In genomic region chr7:1026721-1027151, GRCh38 we compare ENCODE assay signal across 12 cellular contexts. TPM values are rescaled to one million over a fixed set of nuclear protein-coding genes. Genes with fewer than 3 reads are reported as not detected.
DNase-seq lines count a peak whose midpoint lies in the region; ATAC-seq, FAIRE-seq and TF ChIP-seq lines count a peak whose summit lies in the region.
"Had no signal": no experiment of that assay in that cellular context is flagged by ENCODE, and none has a peak within 500 bp of the region (broad histone marks: within the 10 kb centered on the region; RNA-seq: fewer than 3 reads in every experiment).

No MANE protein-coding gene starts in this region.

- RAD21 ChIA-PET in GM12878 (lab: Charles Lee; ENCODE audit: unreplicated experiment), result interaction anchor here (1.1 to 6.6 kb wide), 6 partner anchors 17 to 59 kb away, joined by 3 to 59 read pairs (median 14); partner anchors contain the start of gene GPR146

- no peak for DNase-seq in CD8-positive, alpha-beta memory T cell
- no peak for DNase-seq in HFF-Myc (ENCODE audit: extremely low read depth, low read depth)
- DNase-seq in GM12878 (ENCODE audit: low read depth, low spot score), result no peak
- no peak for DNase-seq in globus pallidus (ENCODE audit: low spot score)
- DNase-seq in NCI-H2107 treated with DMSO at 0.1 percent for 48 hours (lab: John Stamatoyannopoulos, UW; ENCODE audit: unreplicated experiment), result no peak
- DNase-seq in prostate gland (ENCODE audit: low spot score), result no peak
- DNase-seq in HCEC 1CT, result no peak
- DNase-seq: small intestine had no signal

- H3K9ac ChIP-seq in GM12878 (ENCODE audit: control insufficient read depth, insufficient read depth, low read length), result peak overlapping the region; percentile 83
- peak overlapping the region; percentile 88 for H3K9ac ChIP-seq in neural cell (ENCODE audit: low read length)

- in situ Hi-C loops in GM12878 (cut with MboI), result loop anchor here (5.0 kb wide), 1 partner anchor 36 kb away; no protein-coding TSS in a partner anchor

- H2AFZ ChIP-seq in GM12878 (ENCODE audit: control insufficient read depth, low read depth, low read length) (no peak overlapping the region), neural cell (ENCODE audit: low read depth, low read length) (no peak overlapping the region)

- H3K27ac ChIP-seq in CD8-positive, alpha-beta memory T cell (ENCODE audit: low read depth, low read length), result no peak overlapping the region
- H3K27ac ChIP-seq in GM12878 (ENCODE audit: control insufficient read depth, insufficient read depth) (peak overlapping the region; percentile 95), neural cell (ENCODE audit: low read length) (peak overlapping the region; percentile 17), prostate gland (no peak overlapping the region)
- H3K27ac ChIP-seq: epithelial cell of prostate had no signal

- no peaks in the 10 kb centered on the region for H3K27me3 ChIP-seq in CD8-positive, alpha-beta memory T cell (ENCODE audit: insufficient read depth, low read length, poor library complexity, severe bottlenecking)
- H3K27me3 ChIP-seq in GM12878 (replicated peaks in 1 of 2; ENCODE audit: control insufficient read depth in 2 of 2, insufficient read depth in 2 of 2, low read length in 1 of 2) (no peaks in the 10 kb centered on the region), neural cell (ENCODE audit: insufficient read depth, low read depth, low read length) (no peaks in the 10 kb centered on the region), prostate gland (replicated peaks; ENCODE audit: insufficient read depth) (no peaks in the 10 kb centered on the region)

- no peaks in the 10 kb centered on the region for H3K36me3 ChIP-seq in CD8-positive, alpha-beta memory T cell (ENCODE audit: insufficient read depth, low read length)
- H3K36me3 ChIP-seq in GM12878 (ENCODE audit: control insufficient read depth in 2 of 2, insufficient read depth in 2 of 2, low read length in 1 of 2) (peaks cover 0 to 5% of the 10 kb centered on the region in 2 experiments; a peak in 3 of 4 replicates), neural cell (ENCODE audit: insufficient read depth, low read length) (peaks cover 11% of the 10 kb centered on the region), prostate gland (no peaks in the 10 kb centered on the region)

- H3K4me3 Mint-ChIP-seq in CD8-positive, alpha-beta memory T cell, result peak overlapping the region; percentile 72 to 83 (median 78)

- POLR2A ChIA-PET in CD8-positive, alpha-beta memory T cell (lab: Charles Lee), result no interaction called here
- POLR2A ChIA-PET in GM12878 (lab: Charles Lee), result interaction anchor here (1.0 to 5.3 kb wide), 5 partner anchors 16 to 48 kb away, joined by 3 to 40 read pairs (median 21); partner anchors contain the start of gene GPR146

- H3K4me1 Mint-ChIP-seq in CD8-positive, alpha-beta memory T cell, result peaks cover 16 to 52% (median 28%) of the 10 kb centered on the region in 3 donors

- intact Hi-C loops in GM12878 (cut with micrococcal nuclease; ENCODE audit: unreplicated experiment), result no loop called here
- intact Hi-C loops in prostate gland (cut with DNase I), result no loop called here

- no peaks in the 10 kb centered on the region for H3K9me2 ChIP-seq in neural cell (ENCODE audit: insufficient read depth, low read length)

- TF ChIP-seq EP300 in GM12878 (IDR thresholded peaks at IDR 0.05; ENCODE audit: borderline replicate concordance in 1 of 2, control insufficient read depth in 1 of 2, low read depth in 2 of 2, low read length in 2 of 2) (no peak), neural cell (conservative IDR thresholded peaks at IDR 0.05; ENCODE audit: poor library complexity, severe bottlenecking) (no peak)

- H3K4me3 ChIP-seq in CD8-positive, alpha-beta memory T cell (ENCODE audit: low read length), result no peak overlapping the region
- H3K4me3 ChIP-seq in HFF-Myc (replicated peaks; ENCODE audit: low read depth, low read length) (peak overlapping the region; percentile 59), GM12878 (peak overlapping the region; percentile 99), neural cell (ENCODE audit: low read length) (peak overlapping the region; percentile 91), prostate gland (no peak overlapping the region)

- H3K36me3 Mint-ChIP-seq in CD8-positive, alpha-beta memory T cell, result peaks cover 2 to 28% (median 9%) of the 10 kb centered on the region in 3 donors

- TF ChIP-seq CTCF in HFF-Myc (IDR thresholded peaks at IDR 0.05; ENCODE audit: low read depth, low read length, missing control alignments) (no peak), GM12878 (IDR thresholded peaks at IDR 0.05 in 2 of 3, conservative IDR thresholded peaks at IDR 0.05 in 1 of 3; ENCODE audit: control insufficient read depth in 2 of 3, extremely low read depth in 1 of 3, insufficient read depth in 1 of 3, low read depth in 3 of 3, low read length in 3 of 3) (no peak), neural cell (IDR thresholded peaks at IDR 0.05; ENCODE audit: poor library complexity, severe bottlenecking) (no peak), prostate gland (IDR thresholded peaks at IDR 0.05) (no peak)

- CTCF ChIA-PET in CD8-positive, alpha-beta memory T cell (lab: Charles Lee), result interaction anchor here (1.0 to 2.5 kb wide), 4 partner anchors 8 to 34 kb away, joined by 4 to 15 read pairs (median 6); partner anchors contain the start of gene GPR146
- CTCF ChIA-PET in GM12878 (lab: Yijun Ruan, JAX), result interaction anchor here (0.9 to 6.7 kb wide), 5 partner anchors 18 to 59 kb away, joined by 3 to 85 read pairs (median 31); partner anchors contain the start of gene GPR146

- H3K4me2 ChIP-seq in GM12878 (ENCODE audit: control insufficient read depth, insufficient read depth) (peak overlapping the region; percentile 96), neural cell (ENCODE audit: low read length) (peak overlapping the region; percentile 18)

- TF ChIP-seq POLR2A in GM12878 (IDR thresholded peaks at IDR 0.05; ENCODE audit: low read depth, low read length) (no peak; the same call in 1 of the 2 replicates), prostate gland (IDR thresholded peaks at IDR 0.05) (no peak)

- H3K9me3 ChIP-seq in CD8-positive, alpha-beta memory T cell (ENCODE audit: low read length), result no peaks in the 10 kb centered on the region
- H3K9me3 ChIP-seq in GM12878 (replicated peaks; ENCODE audit: control insufficient read depth, insufficient read depth, low read length) (no peaks in the 10 kb centered on the region; the same call in 2 of the 3 replicates), neural cell (ENCODE audit: low read length) (peaks cover 4% of the 10 kb centered on the region), prostate gland (no peaks in the 10 kb centered on the region)

- 77% methylated on average over 20 of the region's 20 CpGs for WGBS in GM12878 (ENCODE audit: insufficient coverage, insufficient replicate concordance, low lambda C conversion rate, missing lambda C conversion rate)
- WGBS in prostate gland, result 89% methylated on average over 20 of the region's 20 CpGs

- no peak for TF ChIP-seq RAD21 in GM12878 (IDR thresholded peaks at IDR 0.05; ENCODE audit: insufficient read depth, low read depth, low read length)
- no peak for TF ChIP-seq RAD21 in neural cell (conservative IDR thresholded peaks at IDR 0.05)

- no peaks in the 10 kb centered on the region for H4K20me1 ChIP-seq in GM12878 (ENCODE audit: control insufficient read depth, insufficient read depth)
- peaks cover 13% of the 10 kb centered on the region for H4K20me1 ChIP-seq in neural cell (ENCODE audit: insufficient read depth)

- H3K79me2 ChIP-seq in GM12878 (ENCODE audit: control insufficient read depth, insufficient read depth, low read length) (peaks cover 76% of the 10 kb centered on the region), neural cell (replicated peaks; ENCODE audit: insufficient read depth, low read length) (peaks cover 55% of the 10 kb centered on the region)

- peaks cover 2 to 5% (median 5%) of the 10 kb centered on the region in 5 donors for H3K9me3 Mint-ChIP-seq in CD8-positive, alpha-beta memory T cell

- SMC1A ChIA-PET in GM12878 (lab: Charles Lee; ENCODE audit: uncharacterized antibody, unreplicated experiment), result interaction anchor here (1.1 to 9.0 kb wide), 7 partner anchors 18 to 110 kb away, joined by 3 to 71 read pairs (median 10); partner anchors contain the start of gene GPR146

- peaks cover 0 to 4% of the 10 kb centered on the region in 2 donors for H3K27me3 Mint-ChIP-seq in CD8-positive, alpha-beta memory T cell

- peak overlapping the region in 7 of 8 donors; percentile 12 to 84 (median 66) for H3K27ac Mint-ChIP-seq in CD8-positive, alpha-beta memory T cell

- no TSS peak for BruUV-seq in GM12878 (replicated peaks; lab: Mats Ljungman, UMichigan)

- H3F3A ChIP-seq in neural cell (ENCODE audit: insufficient read depth, low read length, poor library complexity, severe bottlenecking), result no peaks in the 10 kb centered on the region

- no peak for ATAC-seq in GM12878

- peaks cover 15% of the 10 kb centered on the region for H3K4me1 ChIP-seq in CD8-positive, alpha-beta memory T cell (ENCODE audit: insufficient read depth, low read length)
- peaks cover 45% of the 10 kb centered on the region for H3K4me1 ChIP-seq in GM12878 (ENCODE audit: control insufficient read depth, insufficient read depth, low read length)
- peaks cover 7% of the 10 kb centered on the region for H3K4me1 ChIP-seq in prostate gland (replicated peaks)

- FAIRE-seq in GM12878 (lab: Jason Lieb, UNC), result peak; percentile 61
- FAIRE-seq: small intestine, TTC549 had no signal

RNA-seq across cellular contexts. Expression of gene GPR146, which starts 17.6 kb away (rescaled TPM):
- under 1 TPM; 0.55 to 0.70 TPM for total RNA-seq in CD8-positive, alpha-beta memory T cell
- 1.2 TPM for polyA plus RNA-seq in CD8-positive, alpha-beta memory T cell
- total RNA-seq in GM12878 (2013; cell fraction: nucleolus; rRNA removed), result 30.0 and 31.5 TPM in 2 replicates
- total RNA-seq in GM12878 (2014; rRNA removed) (0.65 and 0.68 TPM in 2 replicates), GM12878 (2014; rRNA removed; fragmentation: Illumina TruSeq; extraction: Trizol) (0.36 and 0.92 TPM in 2 replicates), GM12878 (2021) (0.51 and 1.1 TPM in 2 replicates), prostate gland (10 to 100 TPM in 1 of 2 donors, 1 to 10 TPM in 1; 6.1 to 25.9 TPM)
- 3.5 TPM for polyA plus RNA-seq in GM12878 (2011; ENCODE audit: low read depth)
- polyA plus RNA-seq in GM12878 (2011; rRNA removed) (9.0 and 12.0 TPM in 2 replicates), GM12878 (2014; fragmentation: Illumina TruSeq; extraction: Trizol) (0.19 TPM in 1 of 2 replicates, not detected in the other), GM12878 (2014; fragmentation: Nextera tagmentation; extraction: Ambion mirVana) (not detected), GM12878 (2014; rRNA removed) (0.50 and 0.80 TPM in 2 replicates), GM12878 (2016; fragmentation: Nextera tagmentation; extraction: Ambion mirVana) (1 to 10 TPM in 1 of 2 experiments, under 1 TPM in 1; 0.56 to 1.0 TPM), neural cell (not detected in 2 replicates)
- 12.9 and 14.2 TPM in 2 replicates for polyA plus RNA-seq in GM12878 (2011; cell fraction: cytosol; rRNA removed)
- 18.1 and 26.9 TPM in 2 replicates for polyA plus RNA-seq in GM12878 (2011; cell fraction: nucleus; rRNA removed)
- polyA plus RNA-seq in GM12878 (2012), result 5.0 and 11.4 TPM in 2 replicates
- polyA minus RNA-seq in GM12878 (2011; rRNA and poly(A)+ RNA removed), result 11.6 and 21.0 TPM in 2 replicates
- 2.2 and 3.7 TPM in 2 replicates for polyA minus RNA-seq in GM12878 (2011; cell fraction: cytosol; rRNA and poly(A)+ RNA removed)
- polyA minus RNA-seq in GM12878 (2011; cell fraction: nucleus; rRNA and poly(A)+ RNA removed), result 6.0 and 13.7 TPM in 2 replicates
- 0.97 TPM in 1 of 2 replicates, not detected in the other for polyA minus RNA-seq in neural cell

RNA-seq across cellular contexts. Expression of gene CYP2W1, which starts 43.8 kb away (rescaled TPM):
- not detected for total RNA-seq in CD8-positive, alpha-beta memory T cell
- polyA plus RNA-seq in CD8-positive, alpha-beta memory T cell, result not detected
- total RNA-seq in GM12878 (2013; cell fraction: nucleolus; rRNA removed), result not detected in 2 replicates
- not detected in 2 replicates for total RNA-seq in GM12878 (2014; rRNA removed)
- not detected in 2 replicates for total RNA-seq in GM12878 (2014; rRNA removed; fragmentation: Illumina TruSeq; extraction: Trizol)
- not detected in 2 replicates for total RNA-seq in GM12878 (2021)
- not detected for polyA plus RNA-seq in GM12878 (2011; ENCODE audit: low read depth)
- polyA plus RNA-seq in GM12878 (2011; rRNA removed), result not detected in 2 replicates
- polyA plus RNA-seq in GM12878 (2011; cell fraction: cytosol; rRNA removed), result not detected in 2 replicates
- 0.04 and 0.07 TPM in 2 replicates for polyA plus RNA-seq in GM12878 (2011; cell fraction: nucleus; rRNA removed)
- not detected in 2 replicates for polyA plus RNA-seq in GM12878 (2012)
- not detected in 2 replicates for polyA plus RNA-seq in GM12878 (2014; fragmentation: Illumina TruSeq; extraction: Trizol)
- polyA plus RNA-seq in GM12878 (2014; fragmentation: Nextera tagmentation; extraction: Ambion mirVana), result not detected
- polyA plus RNA-seq in GM12878 (2014; rRNA removed), result not detected in 2 replicates
- polyA plus RNA-seq in GM12878 (2016; fragmentation: Nextera tagmentation; extraction: Ambion mirVana), result not detected
- polyA minus RNA-seq in GM12878 (2011; rRNA and poly(A)+ RNA removed), result not detected in 2 replicates
- polyA minus RNA-seq in GM12878 (2011; cell fraction: cytosol; rRNA and poly(A)+ RNA removed), result not detected in 2 replicates
- polyA minus RNA-seq in GM12878 (2011; cell fraction: nucleus; rRNA and poly(A)+ RNA removed), result not detected in 2 replicates
- polyA plus RNA-seq in neural cell, result not detected in 2 replicates
- not detected in 2 replicates for polyA minus RNA-seq in neural cell
- 1 to 10 TPM; 3.1 to 4.0 TPM for total RNA-seq in prostate gland
- total RNA-seq: HT1080 had no signal

RNA-seq across cellular contexts. Expression of gene COX19, which starts 51.4 kb away (rescaled TPM):
- total RNA-seq in CD8-positive, alpha-beta memory T cell, result 10 to 100 TPM; 18.9 to 21.3 TPM
- polyA plus RNA-seq in CD8-positive, alpha-beta memory T cell, result 25.9 TPM
- total RNA-seq in GM12878 (2013; cell fraction: nucleolus; rRNA removed), result 117 and 121 TPM in 2 replicates
- total RNA-seq in GM12878 (2014; rRNA removed) (10.2 and 12.5 TPM in 2 replicates), GM12878 (2014; rRNA removed; fragmentation: Illumina TruSeq; extraction: Trizol) (9.5 and 11.4 TPM in 2 replicates), GM12878 (2021) (8.6 and 9.0 TPM in 2 replicates), prostate gland (10 to 100 TPM; 11.3 to 17.0 TPM)
- 4.5 TPM for polyA plus RNA-seq in GM12878 (2011; ENCODE audit: low read depth)
- polyA plus RNA-seq in GM12878 (2011; rRNA removed) (15.9 and 17.0 TPM in 2 replicates), GM12878 (2014; fragmentation: Illumina TruSeq; extraction: Trizol) (7.0 and 12.4 TPM in 2 replicates), GM12878 (2014; fragmentation: Nextera tagmentation; extraction: Ambion mirVana) (1 to 10 TPM; 3.7 to 6.6 TPM), GM12878 (2014; rRNA removed) (8.9 and 10.2 TPM in 2 replicates), GM12878 (2016; fragmentation: Nextera tagmentation; extraction: Ambion mirVana) (10 to 100 TPM; 15.0 to 17.9 TPM), neural cell (16.0 and 25.9 TPM in 2 replicates)
- polyA plus RNA-seq in GM12878 (2011; cell fraction: cytosol; rRNA removed), result 10.8 and 11.2 TPM in 2 replicates
- 22.4 and 24.8 TPM in 2 replicates for polyA plus RNA-seq in GM12878 (2011; cell fraction: nucleus; rRNA removed)
- polyA plus RNA-seq in GM12878 (2012), result 6.9 and 7.6 TPM in 2 replicates
- 11.1 and 20.0 TPM in 2 replicates for polyA minus RNA-seq in GM12878 (2011; rRNA and poly(A)+ RNA removed)
- 2.1 and 2.7 TPM in 2 replicates for polyA minus RNA-seq in GM12878 (2011; cell fraction: cytosol; rRNA and poly(A)+ RNA removed)
- polyA minus RNA-seq in GM12878 (2011; cell fraction: nucleus; rRNA and poly(A)+ RNA removed), result 11.1 and 16.1 TPM in 2 replicates
- polyA minus RNA-seq in neural cell, result 18.6 and 21.9 TPM in 2 replicates

Comparison
In these comparisons a context has a peak if more than half of its experiments do, and no peak if none do; other contexts are left out.
1. H3K27ac ChIP-seq: peak in GM12878 (single experiment) and neural cell (single experiment); none in CD8-positive, alpha-beta memory T cell (single experiment) and prostate gland (0 of 2).
2. H3K4me3 ChIP-seq: peak in HFF-Myc (single experiment), GM12878 (single experiment) and neural cell (single experiment); none in CD8-positive, alpha-beta memory T cell (single experiment) and prostate gland (0 of 2).